Comparison of ENCODE assay signal across 12 cellular contexts in genomic region chr6:20180935-20181334, GRCh38. TPM values are rescaled to one million over a fixed set of nuclear protein-coding genes. Genes with fewer than 3 reads are reported as not detected.
DNase-seq lines count a peak whose midpoint lies in the region; ATAC-seq lines count a peak whose summit lies in the region.
"Had no signal": no experiment of that assay in that cellular context is flagged by ENCODE, and none has a peak within 500 bp of the region (broad histone marks: within the 10 kb centered on the region; RNA-seq: fewer than 3 reads in every experiment).

No MANE protein-coding gene starts in this region.

- intact Hi-C loops in right cardiac atrium (cut with DNase I): no loop called here

- no peaks in the 10 kb centered on the region for H3K27me3 Mint-ChIP-seq in activated CD8-positive, alpha-beta memory T cell treated with anti-CD3 and anti-CD28 coated beads, Interleukin-2, amount 10 ng/mL, durations not matched to agents 7 days and 5 days

- H3K27ac Mint-ChIP-seq in activated CD8-positive, alpha-beta memory T cell treated with anti-CD3 and anti-CD28 coated beads, Interleukin-2, amount 10 ng/mL, durations not matched to agents 7 days and 5 days: no peak overlapping the region
- H3K27ac Mint-ChIP-seq: T-helper 1 cell treated with Interleukin-12 subunit alpha and Interleukin-12 subunit beta and Interleukin-4 antibody, amounts not matched to agents 30 μg/mL and 1 μg/mL, for 36 hours had no signal

- H3K4me3 Mint-ChIP-seq in activated CD8-positive, alpha-beta memory T cell treated with anti-CD3 and anti-CD28 coated beads, Interleukin-2, amount 10 ng/mL, durations not matched to agents 7 days and 5 days: no peak overlapping the region
- H3K4me3 Mint-ChIP-seq: T-helper 1 cell treated with Interleukin-12 subunit alpha and Interleukin-12 subunit beta and Interleukin-4 antibody, amounts not matched to agents 30 μg/mL and 1 μg/mL, for 36 hours had no signal

- CTCF ChIA-PET in activated CD8-positive, alpha-beta memory T cell treated with anti-CD3 and anti-CD28 coated beads, Interleukin-2, amount 10 ng/mL, durations not matched to agents 7 days and 5 days (lab: Charles Lee): no interaction called here

- 70% methylated on average over 3 of the region's 3 CpGs for WGBS in right cardiac atrium

- ATAC-seq in GM18858 (IDR thresholded peaks at IDR 0.05; ENCODE audit: unreplicated experiment): peak; percentile 79
- peak; percentile 74 for ATAC-seq in GM21723 (IDR thresholded peaks at IDR 0.05; ENCODE audit: unreplicated experiment)
- ATAC-seq in HG03571 (IDR thresholded peaks at IDR 0.05; ENCODE audit: unreplicated experiment): peak; percentile 57
- peak; percentile 45 to 55 for ATAC-seq in right cardiac atrium
- ATAC-seq in activated CD8-positive, alpha-beta memory T cell treated with anti-CD3 and anti-CD28 coated beads, Interleukin-2, amount 10 ng/mL, durations not matched to agents 7 days and 5 days: no peak

- peaks cover 14% of the 10 kb centered on the region for H3K4me1 ChIP-seq in right cardiac atrium (ENCODE audit: control insufficient read depth, insufficient read depth, low read length)

- H3K9me3 Mint-ChIP-seq in activated CD8-positive, alpha-beta memory T cell treated with anti-CD3 and anti-CD28 coated beads, Interleukin-2, amount 10 ng/mL, durations not matched to agents 7 days and 5 days (ENCODE audit: low read depth): peaks cover 2% of the 10 kb centered on the region
- H3K9me3 Mint-ChIP-seq: T-helper 1 cell treated with Interleukin-12 subunit alpha and Interleukin-12 subunit beta and Interleukin-4 antibody, amounts not matched to agents 30 μg/mL and 1 μg/mL, for 36 hours had no signal

- peaks cover 30% of the 10 kb centered on the region for H3K36me3 Mint-ChIP-seq in activated CD8-positive, alpha-beta memory T cell treated with anti-CD3 and anti-CD28 coated beads, Interleukin-2, amount 10 ng/mL, durations not matched to agents 7 days and 5 days

- no peaks in the 10 kb centered on the region for H3K27me3 ChIP-seq in right cardiac atrium (ENCODE audit: control insufficient read depth, insufficient read depth)
- H3K27me3 ChIP-seq: cardiac muscle cell had no signal

- peak overlapping the region; percentile 97 for H3K27ac ChIP-seq in right cardiac atrium (ENCODE audit: low read length)
- no peak overlapping the region for H3K27ac ChIP-seq in caudate nucleus (ENCODE audit: low read depth, low read length)
- H3K27ac ChIP-seq: cardiac muscle cell had no signal

- no peak overlapping the region for H3K4me3 ChIP-seq in right cardiac atrium (ENCODE audit: low read length)
- H3K4me3 ChIP-seq: cardiac muscle cell had no signal

- peaks cover 4% of the 10 kb centered on the region for H3K4me1 Mint-ChIP-seq in activated CD8-positive, alpha-beta memory T cell treated with anti-CD3 and anti-CD28 coated beads, Interleukin-2, amount 10 ng/mL, durations not matched to agents 7 days and 5 days

- no peaks in the 10 kb centered on the region for H3K9me3 ChIP-seq in right cardiac atrium (ENCODE audit: control insufficient read depth, low read length)

- no peak for DNase-seq in right cardiac atrium
- no peak for DNase-seq in activated CD8-positive, alpha-beta memory T cell treated with anti-CD3 and anti-CD28 coated beads, Interleukin-2, amount 10 ng/mL, durations not matched to agents 7 days and 5 days
- DNase-seq in CD1c-positive myeloid dendritic cell (ENCODE audit: extremely low spot score): no peak
- DNase-seq in caudate nucleus (lab: John Stamatoyannopoulos, UW): no peak
- DNase-seq in NK-92 (lab: John Stamatoyannopoulos, UW; ENCODE audit: unreplicated experiment): no peak
- DNase-seq: EL, NCI-H526 treated with DMSO at 0.1 percent for 48 hours had no signal

RNA-seq across cellular contexts. Expression of gene MBOAT1, which starts 31.3 kb away (rescaled TPM):
- 1 to 10 TPM; 6.1 to 9.2 (median 7.0) TPM for total RNA-seq in right cardiac atrium
- polyA plus RNA-seq in right cardiac atrium: 3.0 TPM
- 10 to 100 TPM; 17.7 to 22.6 TPM for total RNA-seq in activated CD8-positive, alpha-beta memory T cell treated with anti-CD3 and anti-CD28 coated beads, Interleukin-2, amount 10 ng/mL, durations not matched to agents 7 days and 5 days
